Comparison of ENCODE assay signal across 8 cellular contexts in genomic region chr5:147946658-147947284, GRCh38. TPM values are rescaled to one million over a fixed set of nuclear protein-coding genes. Genes with fewer than 3 reads are reported as not detected.
"Had no signal": no experiment of that assay in that cellular context is flagged by ENCODE, and none has a peak within 500 bp of the region (broad histone marks: within the 10 kb centered on the region; RNA-seq: fewer than 3 reads in every experiment).

No MANE protein-coding gene starts in this region.

RNA-seq across cellular contexts. Expression of gene C5orf46, which starts 40.4 kb away (rescaled TPM):
- total RNA-seq: activated B cell treated with CpG ODN at 0.5 μM for 24 hours; activated CD4-positive, alpha-beta T cell treated with anti-CD3 and anti-CD28 coated beads, Interleukin-2, amount 10 ng/mL, durations not matched to agents 24 days and 14 days; activated T-helper 1 cell treated with anti-CD3 and anti-CD28 coated beads, Interleukin-12 subunit alpha, Interleukin-12 subunit beta, Interleukin-2, Interleukin-4 antibody, amounts not matched to agents 30 ng/mL and 10 ng/mL and 1 ng/mL, durations not matched to agents 14 hours and 24 hours and 36 hours; gastroesophageal sphincter; left lobe of liver; skeletal muscle tissue had no signal
- polyA plus RNA-seq: neural cell, urinary bladder had no signal
